In the genomic region with DNA sequence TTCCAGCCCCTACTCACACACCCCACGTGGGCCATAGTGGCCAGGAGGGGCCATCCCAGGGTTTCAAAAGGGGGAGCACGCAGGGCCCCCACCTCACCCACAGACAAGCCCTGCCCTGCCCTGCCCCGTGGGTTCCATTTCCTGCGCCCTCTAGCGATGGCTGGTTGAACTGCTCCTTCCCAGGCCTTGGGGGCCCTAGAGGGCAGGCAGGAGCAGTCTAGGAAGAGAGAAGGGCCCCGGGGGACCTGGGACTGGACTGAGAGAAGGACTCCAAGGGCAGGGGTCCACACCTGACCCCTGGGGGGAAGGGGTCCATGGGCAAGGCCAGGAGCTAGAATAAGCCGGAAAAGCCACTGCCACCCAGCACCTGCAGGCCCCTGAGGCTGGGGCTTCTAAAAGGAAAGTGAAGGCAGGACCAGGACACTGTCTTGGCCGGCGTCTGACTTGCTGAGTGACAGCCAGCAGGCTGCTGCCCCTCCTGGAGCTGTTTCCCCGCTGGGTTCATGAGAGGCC, we compare ENCODE assay signal across 8 cellular contexts. TPM values are rescaled to one million over a fixed set of nuclear protein-coding genes. Genes with fewer than 3 reads are reported as not detected.
DNase-seq lines count a peak whose midpoint lies in the region; ATAC-seq and TF ChIP-seq lines count a peak whose summit lies in the region.

No MANE protein-coding gene starts in this region.

- ATAC-seq in GM18873 (IDR thresholded peaks at IDR 0.05; ENCODE audit: low FRiP score, unreplicated experiment) = peak; percentile 72
- ATAC-seq in HG03097 (IDR thresholded peaks at IDR 0.05; ENCODE audit: low FRiP score, unreplicated experiment) = peak; percentile 75
- peak; percentile 44 for ATAC-seq in gastroesophageal sphincter

- H3K27ac Mint-ChIP-seq in activated T-helper 1 cell treated with anti-CD3 and anti-CD28 coated beads, Interleukin-12 subunit alpha, Interleukin-12 subunit beta, Interleukin-2, Interleukin-4 antibody, amounts not matched to agents 30 ng/mL and 10 ng/mL and 1 ng/mL, durations not matched to agents 14 hours and 24 hours and 36 hours = no peak overlapping the region

- peaks cover 29% of the 10 kb centered on the region for H3F3A ChIP-seq in PC-9 (ENCODE audit: insufficient read depth, low read depth)

- no peaks in the 10 kb centered on the region for H3K9me3 Mint-ChIP-seq in activated T-helper 1 cell treated with anti-CD3 and anti-CD28 coated beads, Interleukin-12 subunit alpha, Interleukin-12 subunit beta, Interleukin-2, Interleukin-4 antibody, amounts not matched to agents 30 ng/mL and 10 ng/mL and 1 ng/mL, durations not matched to agents 14 hours and 24 hours and 36 hours

- no peak for TF ChIP-seq EP300 in gastroesophageal sphincter (IDR thresholded peaks at IDR 0.05)

- TF ChIP-seq POLR2A in gastroesophageal sphincter (IDR thresholded peaks at IDR 0.05) = no peak
- no peak for TF ChIP-seq POLR2A in prostate gland (IDR thresholded peaks at IDR 0.05)

- CTCF ChIA-PET in PC-9 (lab: Charles Lee) = interaction anchor here (0.6 to 1.5 kb wide), 3 partner anchors 22 to 1040 kb away, joined by 4 to 18 read pairs (median 5); no protein-coding TSS in a partner anchor

- H3K9me2 ChIP-seq in PC-9 (ENCODE audit: insufficient read depth) = no peaks in the 10 kb centered on the region

- H3K4me1 Mint-ChIP-seq in activated T-helper 1 cell treated with anti-CD3 and anti-CD28 coated beads, Interleukin-12 subunit alpha, Interleukin-12 subunit beta, Interleukin-2, Interleukin-4 antibody, amounts not matched to agents 30 ng/mL and 10 ng/mL and 1 ng/mL, durations not matched to agents 14 hours and 24 hours and 36 hours (ENCODE audit: low read depth) = no peaks in the 10 kb centered on the region

- no peak overlapping the region for H3K4me3 Mint-ChIP-seq in activated T-helper 1 cell treated with anti-CD3 and anti-CD28 coated beads, Interleukin-12 subunit alpha, Interleukin-12 subunit beta, Interleukin-2, Interleukin-4 antibody, amounts not matched to agents 30 ng/mL and 10 ng/mL and 1 ng/mL, durations not matched to agents 14 hours and 24 hours and 36 hours

- no peak overlapping the region for H3K27ac ChIP-seq in C4-2B
- H3K27ac ChIP-seq in PC-9 = peak overlapping the region; percentile 69
- H3K27ac ChIP-seq in gastroesophageal sphincter = no peak overlapping the region
- no peak overlapping the region for H3K27ac ChIP-seq in prostate gland

- DNase-seq in PC-9 (peak in 1 of 2 experiments; percentile 69), prostate gland (ENCODE audit: low spot score) (no peak), NCI-H187 (lab: John Stamatoyannopoulos, UW) (no peak)
- peak; percentile 31 for DNase-seq in activated T-helper 1 cell treated with anti-CD3 and anti-CD28 coated beads, Interleukin-12 subunit alpha, Interleukin-12 subunit beta, Interleukin-2, Interleukin-4 antibody, amounts not matched to agents 30 ng/mL and 10 ng/mL and 1 ng/mL, durations not matched to agents 14 hours and 24 hours and 36 hours (ENCODE audit: low spot score)

- peaks cover 8% of the 10 kb centered on the region for H3K27me3 Mint-ChIP-seq in activated T-helper 1 cell treated with anti-CD3 and anti-CD28 coated beads, Interleukin-12 subunit alpha, Interleukin-12 subunit beta, Interleukin-2, Interleukin-4 antibody, amounts not matched to agents 30 ng/mL and 10 ng/mL and 1 ng/mL, durations not matched to agents 14 hours and 24 hours and 36 hours (ENCODE audit: insufficient read depth)

- H3K36me3 ChIP-seq in PC-9 (ENCODE audit: low read depth) (no peaks in the 10 kb centered on the region), gastroesophageal sphincter (no peaks in the 10 kb centered on the region), prostate gland (no peaks in the 10 kb centered on the region)

- H3K4me2 ChIP-seq in PC-9 = peak overlapping the region; percentile 75

- BruUV-seq in PC-9 (replicated peaks; lab: Mats Ljungman, UMichigan) = no TSS peak

- H3K4me3 ChIP-seq in PC-9 = peak overlapping the region; percentile 18; the same call in 1 of the 2 replicates
- H3K4me3 ChIP-seq in gastroesophageal sphincter = no peak overlapping the region
- H3K4me3 ChIP-seq in prostate gland = no peak overlapping the region

- no peaks in the 10 kb centered on the region for H3K79me2 ChIP-seq in PC-9 (ENCODE audit: low read depth)

- no peaks in the 10 kb centered on the region for H3K36me3 Mint-ChIP-seq in activated T-helper 1 cell treated with anti-CD3 and anti-CD28 coated beads, Interleukin-12 subunit alpha, Interleukin-12 subunit beta, Interleukin-2, Interleukin-4 antibody, amounts not matched to agents 30 ng/mL and 10 ng/mL and 1 ng/mL, durations not matched to agents 14 hours and 24 hours and 36 hours (ENCODE audit: low read depth)

- intact Hi-C loops in PC-9 (cut with micrococcal nuclease; ENCODE audit: unreplicated experiment) = loop anchor here (1.0 to 5.0 kb wide), 6 partner anchors 22 to 530 kb away; no protein-coding TSS in a partner anchor
- intact Hi-C loops in activated T-helper 1 cell treated with anti-CD3 and anti-CD28 coated beads, Interleukin-12 subunit alpha, Interleukin-12 subunit beta, Interleukin-2, Interleukin-4 antibody, amounts not matched to agents 30 ng/mL and 10 ng/mL and 1 ng/mL, durations not matched to agents 14 hours and 24 hours and 36 hours (cut with micrococcal nuclease) = loop anchor here (2.0 kb wide), 1 partner anchor 589 kb away; no protein-coding TSS in a partner anchor
- intact Hi-C loops in prostate gland (cut with DNase I) = loop anchor here (10.0 kb wide), 1 partner anchor 607 kb away; no protein-coding TSS in a partner anchor

- no peaks in the 10 kb centered on the region; the same call in 1 of the 2 replicates for H4K20me1 ChIP-seq in PC-9 (ENCODE audit: insufficient read depth)

- H3K4me1 ChIP-seq in PC-9 (replicated peaks; ENCODE audit: insufficient read depth) = peaks cover 34% of the 10 kb centered on the region
- H3K4me1 ChIP-seq in gastroesophageal sphincter = peaks cover 0 to 24% (median 10%) of the 10 kb centered on the region in 3 donors
- no peaks in the 10 kb centered on the region for H3K4me1 ChIP-seq in prostate gland (replicated peaks)

- no peaks in the 10 kb centered on the region for H3K27me3 ChIP-seq in PC-9 (ENCODE audit: insufficient read depth, low read depth)
- peaks cover 22% of the 10 kb centered on the region for H3K27me3 ChIP-seq in gastroesophageal sphincter
- H3K27me3 ChIP-seq in prostate gland (replicated peaks; ENCODE audit: insufficient read depth) = no peaks in the 10 kb centered on the region

- TF ChIP-seq CTCF in C4-2B (conservative IDR thresholded peaks at IDR 0.05) (peak; percentile 84), PC-9 (conservative IDR thresholded peaks at IDR 0.05) (peak; percentile 100), gastroesophageal sphincter (IDR thresholded peaks at IDR 0.05) (peak in 3 of 4 experiments; percentile 64 to 92 (median 73)), prostate gland (IDR thresholded peaks at IDR 0.05) (peak; percentile 56 to 82 (median 64))

- no peak overlapping the region for H2AFZ ChIP-seq in PC-9

- POLR2A ChIA-PET in PC-9 (lab: Charles Lee; ENCODE audit: unreplicated experiment) = interaction anchor here (0.7 kb wide), 1 partner anchor 592 kb away, joined by 6 read pairs; no protein-coding TSS in a partner anchor

- WGBS in gastroesophageal sphincter (ENCODE audit: low coverage in 1 of 2), 2 donors = 0% methylated on average over 1 of the region's 10 CpGs; no CpG with 5 or more reads in 1 of the 2 donors
- 50% methylated on average over 9 of the region's 10 CpGs for WGBS in prostate gland

- H3K9me3 ChIP-seq in PC-9 (ENCODE audit: insufficient read depth, low read depth) = no peaks in the 10 kb centered on the region
- H3K9me3 ChIP-seq in gastroesophageal sphincter = no peaks in the 10 kb centered on the region
- H3K9me3 ChIP-seq in prostate gland = no peaks in the 10 kb centered on the region

RNA-seq across cellular contexts. Expression of a gene that starts 10.1 kb away (rescaled TPM):
- total RNA-seq in PC-9 (2021) (0.55 and 1.3 TPM in 2 replicates), gastroesophageal sphincter (1 to 10 TPM in 2 of 4 donors, under 1 TPM in 2; 0.47 to 4.0 (median 1.4) TPM), prostate gland (10 to 100 TPM in 1 of 2 donors, under 1 TPM in 1; 0.91 to 68.2 TPM)
- total RNA-seq in activated T-helper 1 cell treated with anti-CD3 and anti-CD28 coated beads, Interleukin-12 subunit alpha, Interleukin-12 subunit beta, Interleukin-2, Interleukin-4 antibody, amounts not matched to agents 30 ng/mL and 10 ng/mL and 1 ng/mL, durations not matched to agents 14 hours and 24 hours and 36 hours = not detected in 2 replicates
